ENCODE assay signal across 26 cellular contexts in the genomic region with DNA sequence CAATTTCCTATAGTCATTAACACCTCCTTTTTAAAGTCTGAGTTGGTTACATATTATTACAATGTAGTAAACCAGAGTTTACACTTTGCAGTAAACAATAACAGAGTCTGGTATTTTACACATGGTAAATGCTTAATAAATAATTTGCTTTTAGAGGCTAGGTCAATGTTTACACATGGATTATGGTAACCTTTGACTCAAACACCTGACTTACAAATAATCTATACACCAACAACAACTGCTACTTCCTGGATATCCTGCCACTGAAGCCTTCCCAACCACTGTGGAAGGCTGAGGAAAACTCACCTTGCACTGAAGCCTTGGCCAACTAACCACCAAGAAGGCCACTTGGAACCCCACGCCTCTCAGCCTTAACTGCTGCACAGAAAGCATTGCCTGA. TPM values are rescaled to one million over a fixed set of nuclear protein-coding genes. Genes with fewer than 3 reads are reported as not detected.
"Had no signal": no experiment of that assay in that cellular context is flagged by ENCODE, and none has a peak within 500 bp of the region (broad histone marks: within the 10 kb centered on the region; RNA-seq: fewer than 3 reads in every experiment).

No MANE protein-coding gene starts in this region.

- H3K9me3 ChIP-seq: ascending aorta, pancreas, psoas muscle, spleen, tibial nerve had no signal

- H3K4me3 Mint-ChIP-seq: activated naive CD8-positive, alpha-beta T cell; naive thymus-derived CD4-positive, alpha-beta T cell; T-helper 1 cell treated with Interleukin-12 subunit alpha and Interleukin-12 subunit beta and Interleukin-4 antibody, amounts not matched to agents 30 μg/mL and 1 μg/mL, for 36 hours had no signal

- H3K36me3 ChIP-seq: ascending aorta, brain microvascular endothelial cell, pancreas, spleen, tibial nerve had no signal

- H3K27me3 Mint-ChIP-seq: activated naive CD8-positive, alpha-beta T cell had no signal

- DNase-seq: activated CD4-positive, alpha-beta T cell treated with anti-CD3 and anti-CD28 coated beads for 48 hours; activated CD4-positive, alpha-beta T cell treated with anti-CD3 and anti-CD28 coated beads, Interleukin-2, amount 50 U/mL, for 48 hours; activated CD8-positive, alpha-beta memory T cell treated with anti-CD3 and anti-CD28 coated beads for 24 hours; activated effector memory CD4-positive, alpha-beta T cell treated with Interleukin-2 at 50 U/mL for 16 hours; activated naive CD4-positive, alpha-beta T cell treated with Interleukin-2 at 50 U/mL for 16 hours; brain microvascular endothelial cell; dorsolateral prefrontal cortex; foreskin fibroblast; head of caudate nucleus; left ventricle myocardium superior; mammary epithelial cell; naive thymus-derived CD4-positive, alpha-beta T cell; nucleus accumbens; pancreas; psoas muscle; right cardiac atrium; spleen; stimulated activated naive CD4-positive, alpha-beta T cell treated with Interleukin-2 at 50 U/mL for 16 hours; T-helper 9 cell had no signal

- H3K4me3 ChIP-seq: ascending aorta, coronary artery, dorsolateral prefrontal cortex, pancreas, psoas muscle, spleen, tibial nerve had no signal

- FAIRE-seq: pancreas, TTC549 had no signal

- H3K36me3 Mint-ChIP-seq: activated naive CD8-positive, alpha-beta T cell had no signal

- H3K9me3 Mint-ChIP-seq: naive thymus-derived CD4-positive, alpha-beta T cell; T-helper 1 cell treated with Interleukin-12 subunit alpha and Interleukin-12 subunit beta and Interleukin-4 antibody, amounts not matched to agents 30 μg/mL and 1 μg/mL, for 36 hours had no signal

- H3K27ac ChIP-seq: ascending aorta, brain microvascular endothelial cell, coronary artery, pancreas, psoas muscle, spleen, tibial nerve, VCaP had no signal

- H3K27me3 ChIP-seq: ascending aorta, brain microvascular endothelial cell, dorsolateral prefrontal cortex, pancreas, spleen, tibial nerve had no signal

- H3K27ac Mint-ChIP-seq: activated naive CD8-positive, alpha-beta T cell; naive thymus-derived CD4-positive, alpha-beta T cell; T-helper 1 cell treated with Interleukin-12 subunit alpha and Interleukin-12 subunit beta and Interleukin-4 antibody, amounts not matched to agents 30 μg/mL and 1 μg/mL, for 36 hours had no signal

RNA-seq across cellular contexts. Expression of gene CDK15, which starts 31.0 kb away (rescaled TPM):
- total RNA-seq: naive thymus-derived CD4-positive, alpha-beta T cell had no signal
- polyA plus RNA-seq: naive thymus-derived CD4-positive, alpha-beta T cell had no signal
